Comparison of ENCODE assay signal across 1 cellular context in the genomic region with DNA sequence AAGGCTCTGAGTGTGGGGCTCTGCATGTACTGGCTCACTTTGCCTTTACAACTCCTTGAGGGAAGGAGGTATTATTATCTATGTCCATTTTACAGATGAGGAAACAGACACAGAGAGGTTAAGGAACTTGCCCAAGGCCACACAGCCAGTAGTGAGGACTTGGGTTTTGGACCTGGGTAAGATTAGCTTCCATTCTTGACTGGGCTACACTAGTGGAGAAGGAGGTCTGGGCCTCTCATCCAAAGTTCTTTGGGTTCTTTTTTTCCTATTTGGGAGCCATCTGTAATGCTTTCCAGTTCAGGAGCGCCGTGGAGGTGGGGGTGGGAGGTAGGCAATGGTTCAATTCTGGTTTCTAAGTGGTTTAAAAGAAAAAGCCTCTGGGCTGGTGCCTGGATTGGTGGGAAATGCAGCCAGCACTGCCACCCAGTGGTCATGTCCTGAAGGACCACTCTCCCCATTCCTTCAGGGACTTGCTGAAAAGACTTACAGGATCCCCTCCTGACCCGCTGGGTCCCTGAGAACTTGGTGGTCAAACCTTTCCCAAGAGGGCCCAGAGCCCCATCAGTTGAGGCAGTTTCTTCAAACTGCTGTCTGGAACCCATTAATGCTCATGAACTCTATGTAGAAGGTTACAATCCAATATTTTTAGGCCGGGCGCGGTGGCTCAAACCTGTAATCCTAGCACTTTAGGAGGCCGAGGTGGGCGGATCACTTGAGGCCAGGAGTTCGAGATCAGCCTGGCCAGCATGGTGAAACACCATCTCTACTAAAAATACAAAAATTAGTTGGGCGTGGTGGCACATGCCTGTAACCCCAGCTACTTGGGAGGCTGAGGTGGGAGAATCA.
TF ChIP-seq lines count a peak whose summit lies in the region.

No MANE protein-coding gene starts in this region.

TF ChIP-seq in HepG2, 621 proteins besides CTCF, POLR2A, EP300 and RAD21 (continues in another document):
- TF ChIP-seq REPIN1 (CRISPR knock-in tag; IDR thresholded peaks at IDR 0.05; ENCODE audit: borderline replicate concordance, low read depth), result 0 out of 2 replicates have a peak, but pooled peaks have one; percentile 44
- 0 out of 2 replicates have a peak, but pooled peaks have one; percentile 54 for TF ChIP-seq TGIF2 (CRISPR knock-in tag; IDR thresholded peaks at IDR 0.05)
- TF ChIP-seq ZNF775 (CRISPR knock-in tag; IDR thresholded peaks at IDR 0.05; ENCODE audit: borderline replicate concordance), result no peak
- TF ChIP-seq SNAPC2 (CRISPR knock-in tag; IDR thresholded peaks at IDR 0.05), result no peak
- peak; percentile 88 for TF ChIP-seq XRCC5 (optimal IDR thresholded peaks at IDR 0.05; ENCODE audit: low read length)
- no peak for TF ChIP-seq TBX3 (IDR thresholded peaks at IDR 0.05; ENCODE audit: borderline replicate concordance)
- TF ChIP-seq STAG1 (CRISPR knock-in tag; IDR thresholded peaks at IDR 0.05), result peak; percentile 93
- TF ChIP-seq TRIM24 (CRISPR knock-in tag; IDR thresholded peaks at IDR 0.05), result no peak
- TF ChIP-seq CBX1 (IDR thresholded peaks at IDR 0.05; ENCODE audit: low read depth), result no peak
- no peak for TF ChIP-seq ZNF703 (CRISPR knock-in tag; IDR thresholded peaks at IDR 0.05; ENCODE audit: borderline replicate concordance)
- no peak for TF ChIP-seq ZNF549 (CRISPR knock-in tag; IDR thresholded peaks at IDR 0.05)
- TF ChIP-seq, protein P1, sequence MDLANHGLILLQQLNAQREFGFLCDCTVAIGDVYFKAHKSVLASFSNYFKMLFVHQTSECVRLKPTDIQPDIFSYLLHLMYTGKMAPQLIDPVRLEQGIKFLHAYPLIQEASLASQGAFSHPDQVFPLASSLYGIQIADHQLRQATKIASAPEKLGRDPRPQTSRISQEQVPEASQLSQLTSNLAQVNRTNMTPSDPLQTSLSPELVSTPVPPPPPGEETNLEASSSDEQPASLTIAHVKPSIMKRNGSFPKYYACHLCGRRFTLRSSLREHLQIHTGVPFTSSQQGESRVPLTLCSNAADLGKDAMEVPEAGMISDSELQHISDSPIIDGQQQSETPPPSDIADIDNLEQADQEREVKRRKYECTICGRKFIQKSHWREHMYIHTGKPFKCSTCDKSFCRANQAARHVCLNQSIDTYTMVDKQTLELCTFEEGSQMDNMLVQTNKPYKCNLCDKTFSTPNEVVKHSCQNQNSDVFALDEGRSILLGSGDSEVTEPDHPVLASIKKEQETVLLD (CRISPR knock-in tag; IDR thresholded peaks at IDR 0.05; ENCODE audit: low read depth), result no peak
- TF ChIP-seq ISL2 (CRISPR knock-in tag; IDR thresholded peaks at IDR 0.05), result 0 out of 2 replicates have a peak, but pooled peaks have one; percentile 22
- no peak for TF ChIP-seq SCMH1 (CRISPR knock-in tag; IDR thresholded peaks at IDR 0.05; ENCODE audit: borderline replicate concordance)
- no peak for TF ChIP-seq ZNF431 (CRISPR knock-in tag; IDR thresholded peaks at IDR 0.05; ENCODE audit: borderline replicate concordance, low read depth)
- TF ChIP-seq KDM2A (CRISPR knock-in tag; IDR thresholded peaks at IDR 0.05; ENCODE audit: borderline replicate concordance, low read depth), result peak; percentile 34; the same call in 1 of the 2 replicates
- TF ChIP-seq, protein P2, sequence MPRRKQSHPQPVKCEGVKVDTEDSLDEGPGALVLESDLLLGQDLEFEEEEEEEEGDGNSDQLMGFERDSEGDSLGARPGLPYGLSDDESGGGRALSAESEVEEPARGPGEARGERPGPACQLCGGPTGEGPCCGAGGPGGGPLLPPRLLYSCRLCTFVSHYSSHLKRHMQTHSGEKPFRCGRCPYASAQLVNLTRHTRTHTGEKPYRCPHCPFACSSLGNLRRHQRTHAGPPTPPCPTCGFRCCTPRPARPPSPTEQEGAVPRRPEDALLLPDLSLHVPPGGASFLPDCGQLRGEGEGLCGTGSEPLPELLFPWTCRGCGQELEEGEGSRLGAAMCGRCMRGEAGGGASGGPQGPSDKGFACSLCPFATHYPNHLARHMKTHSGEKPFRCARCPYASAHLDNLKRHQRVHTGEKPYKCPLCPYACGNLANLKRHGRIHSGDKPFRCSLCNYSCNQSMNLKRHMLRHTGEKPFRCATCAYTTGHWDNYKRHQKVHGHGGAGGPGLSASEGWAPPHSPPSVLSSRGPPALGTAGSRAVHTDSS (CRISPR knock-in tag; conservative IDR thresholded peaks at IDR 0.05), result no peak
- TF ChIP-seq, protein P3, sequence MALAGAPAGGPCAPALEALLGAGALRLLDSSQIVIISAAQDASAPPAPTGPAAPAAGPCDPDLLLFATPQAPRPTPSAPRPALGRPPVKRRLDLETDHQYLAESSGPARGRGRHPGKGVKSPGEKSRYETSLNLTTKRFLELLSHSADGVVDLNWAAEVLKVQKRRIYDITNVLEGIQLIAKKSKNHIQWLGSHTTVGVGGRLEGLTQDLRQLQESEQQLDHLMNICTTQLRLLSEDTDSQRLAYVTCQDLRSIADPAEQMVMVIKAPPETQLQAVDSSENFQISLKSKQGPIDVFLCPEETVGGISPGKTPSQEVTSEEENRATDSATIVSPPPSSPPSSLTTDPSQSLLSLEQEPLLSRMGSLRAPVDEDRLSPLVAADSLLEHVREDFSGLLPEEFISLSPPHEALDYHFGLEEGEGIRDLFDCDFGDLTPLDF (CRISPR knock-in tag; IDR thresholded peaks at IDR 0.05), result no peak
- 0 out of 2 replicates have a peak, but pooled peaks have one; percentile 23 for TF ChIP-seq ZNF605 (CRISPR knock-in tag; IDR thresholded peaks at IDR 0.05)
- no peak for TF ChIP-seq TMF1 (CRISPR knock-in tag; IDR thresholded peaks at IDR 0.05; ENCODE audit: low read depth)
- no peak for TF ChIP-seq GPBP1L1 (CRISPR knock-in tag; IDR thresholded peaks at IDR 0.05)
- TF ChIP-seq IRF2 (CRISPR knock-in tag; IDR thresholded peaks at IDR 0.05), result 0 out of 2 replicates have a peak, but pooled peaks have one; percentile 19
- no peak for TF ChIP-seq GTF3A (CRISPR knock-in tag; conservative IDR thresholded peaks at IDR 0.05)
- peak; percentile 28; the same call in 1 of the 2 replicates for TF ChIP-seq ZNF430 (CRISPR knock-in tag; IDR thresholded peaks at IDR 0.05)
- no peak for TF ChIP-seq ESRRA (CRISPR knock-in tag; IDR thresholded peaks at IDR 0.05; ENCODE audit: low read depth)
- no peak for TF ChIP-seq MIER2 (CRISPR knock-in tag; IDR thresholded peaks at IDR 0.05)
- no peak for TF ChIP-seq GMEB2 (CRISPR knock-in tag; IDR thresholded peaks at IDR 0.05; ENCODE audit: low read depth)
- no peak for TF ChIP-seq ZNF572 (CRISPR knock-in tag; IDR thresholded peaks at IDR 0.05)
- TF ChIP-seq GATAD2A (CRISPR knock-in tag; IDR thresholded peaks at IDR 0.05), result 0 out of 2 replicates have a peak, but pooled peaks have one; percentile 22
- TF ChIP-seq ZNF30 (CRISPR knock-in tag; IDR thresholded peaks at IDR 0.05), result no peak
- TF ChIP-seq, protein P4, sequence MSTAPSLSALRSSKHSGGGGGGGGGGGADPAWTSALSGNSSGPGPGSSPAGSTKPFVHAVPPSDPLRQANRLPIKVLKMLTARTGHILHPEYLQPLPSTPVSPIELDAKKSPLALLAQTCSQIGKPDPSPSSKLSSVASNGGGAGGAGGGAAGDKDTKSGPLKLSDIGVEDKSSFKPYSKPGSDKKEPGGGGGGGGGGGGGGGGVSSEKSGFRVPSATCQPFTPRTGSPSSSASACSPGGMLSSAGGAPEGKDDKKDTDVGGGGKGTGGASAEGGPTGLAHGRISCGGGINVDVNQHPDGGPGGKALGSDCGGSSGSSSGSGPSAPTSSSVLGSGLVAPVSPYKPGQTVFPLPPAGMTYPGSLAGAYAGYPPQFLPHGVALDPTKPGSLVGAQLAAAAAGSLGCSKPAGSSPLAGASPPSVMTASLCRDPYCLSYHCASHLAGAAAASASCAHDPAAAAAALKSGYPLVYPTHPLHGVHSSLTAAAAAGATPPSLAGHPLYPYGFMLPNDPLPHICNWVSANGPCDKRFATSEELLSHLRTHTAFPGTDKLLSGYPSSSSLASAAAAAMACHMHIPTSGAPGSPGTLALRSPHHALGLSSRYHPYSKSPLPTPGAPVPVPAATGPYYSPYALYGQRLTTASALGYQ (CRISPR knock-in tag; IDR thresholded peaks at IDR 0.05), result no peak
- TF ChIP-seq ZNF629 (CRISPR knock-in tag; conservative IDR thresholded peaks at IDR 0.05), result no peak
- TF ChIP-seq ZMYM4 (CRISPR knock-in tag; IDR thresholded peaks at IDR 0.05), result no peak
- TF ChIP-seq THRA (CRISPR knock-in tag; IDR thresholded peaks at IDR 0.05; ENCODE audit: borderline replicate concordance), result 0 out of 2 replicates have a peak, but pooled peaks have one; percentile 22
- TF ChIP-seq JARID2 (CRISPR knock-in tag; IDR thresholded peaks at IDR 0.05; ENCODE audit: insufficient replicate concordance), result no peak
- TF ChIP-seq, protein P5, sequence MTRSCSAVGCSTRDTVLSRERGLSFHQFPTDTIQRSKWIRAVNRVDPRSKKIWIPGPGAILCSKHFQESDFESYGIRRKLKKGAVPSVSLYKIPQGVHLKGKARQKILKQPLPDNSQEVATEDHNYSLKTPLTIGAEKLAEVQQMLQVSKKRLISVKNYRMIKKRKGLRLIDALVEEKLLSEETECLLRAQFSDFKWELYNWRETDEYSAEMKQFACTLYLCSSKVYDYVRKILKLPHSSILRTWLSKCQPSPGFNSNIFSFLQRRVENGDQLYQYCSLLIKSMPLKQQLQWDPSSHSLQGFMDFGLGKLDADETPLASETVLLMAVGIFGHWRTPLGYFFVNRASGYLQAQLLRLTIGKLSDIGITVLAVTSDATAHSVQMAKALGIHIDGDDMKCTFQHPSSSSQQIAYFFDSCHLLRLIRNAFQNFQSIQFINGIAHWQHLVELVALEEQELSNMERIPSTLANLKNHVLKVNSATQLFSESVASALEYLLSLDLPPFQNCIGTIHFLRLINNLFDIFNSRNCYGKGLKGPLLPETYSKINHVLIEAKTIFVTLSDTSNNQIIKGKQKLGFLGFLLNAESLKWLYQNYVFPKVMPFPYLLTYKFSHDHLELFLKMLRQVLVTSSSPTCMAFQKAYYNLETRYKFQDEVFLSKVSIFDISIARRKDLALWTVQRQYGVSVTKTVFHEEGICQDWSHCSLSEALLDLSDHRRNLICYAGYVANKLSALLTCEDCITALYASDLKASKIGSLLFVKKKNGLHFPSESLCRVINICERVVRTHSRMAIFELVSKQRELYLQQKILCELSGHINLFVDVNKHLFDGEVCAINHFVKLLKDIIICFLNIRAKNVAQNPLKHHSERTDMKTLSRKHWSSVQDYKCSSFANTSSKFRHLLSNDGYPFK (CRISPR knock-in tag; IDR thresholded peaks at IDR 0.05; ENCODE audit: borderline replicate concordance), result peak; percentile 26; the same call in 1 of the 2 replicates
- 0 out of 2 replicates have a peak, but pooled peaks have one; percentile 27 for TF ChIP-seq CHD4 (IDR thresholded peaks at IDR 0.05; ENCODE audit: borderline replicate concordance, low read length)
- 0 out of 2 replicates have a peak, but pooled peaks have one; percentile 48 for TF ChIP-seq MYNN (CRISPR knock-in tag; IDR thresholded peaks at IDR 0.05; ENCODE audit: low read depth)
- TF ChIP-seq HOXA5 (CRISPR knock-in tag; IDR thresholded peaks at IDR 0.05), result 0 out of 2 replicates have a peak, but pooled peaks have one; percentile 18
- TF ChIP-seq ZNF713 (CRISPR knock-in tag; IDR thresholded peaks at IDR 0.05), result no peak
- TF ChIP-seq ZNF350 (CRISPR knock-in tag; IDR thresholded peaks at IDR 0.05; ENCODE audit: borderline replicate concordance, low read depth), result no peak
- TF ChIP-seq ZNF768 (CRISPR knock-in tag; IDR thresholded peaks at IDR 0.05), result peak; percentile 61; the same call in 1 of the 2 replicates
- TF ChIP-seq SMC3 (IDR thresholded peaks at IDR 0.05; ENCODE audit: low read length), result peak; percentile 90
- TF ChIP-seq AGO1 (IDR thresholded peaks at IDR 0.05; ENCODE audit: low read depth, low read length, poor library complexity, severe bottlenecking), result no peak
- no peak for TF ChIP-seq ATF7 (IDR thresholded peaks at IDR 0.05)
- no peak for TF ChIP-seq ATF7 (CRISPR knock-in tag; IDR thresholded peaks at IDR 0.05)
- no peak for TF ChIP-seq ZSCAN21 (CRISPR knock-in tag; IDR thresholded peaks at IDR 0.05; ENCODE audit: borderline replicate concordance)
- no peak for TF ChIP-seq SPEN (CRISPR knock-in tag; IDR thresholded peaks at IDR 0.05; ENCODE audit: low read depth)
- TF ChIP-seq, protein P6, sequence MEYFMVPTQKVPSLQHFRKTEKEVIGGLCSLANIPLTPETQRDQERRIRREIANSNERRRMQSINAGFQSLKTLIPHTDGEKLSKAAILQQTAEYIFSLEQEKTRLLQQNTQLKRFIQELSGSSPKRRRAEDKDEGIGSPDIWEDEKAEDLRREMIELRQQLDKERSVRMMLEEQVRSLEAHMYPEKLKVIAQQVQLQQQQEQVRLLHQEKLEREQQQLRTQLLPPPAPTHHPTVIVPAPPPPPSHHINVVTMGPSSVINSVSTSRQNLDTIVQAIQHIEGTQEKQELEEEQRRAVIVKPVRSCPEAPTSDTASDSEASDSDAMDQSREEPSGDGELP (IDR thresholded peaks at IDR 0.05; ENCODE audit: borderline replicate concordance, low read depth), result no peak
- TF ChIP-seq SMAD3 (CRISPR knock-in tag; IDR thresholded peaks at IDR 0.05), result no peak
